ENCODE assay signal across 23 cellular contexts in genomic region chr10:77581738-77582137, GRCh38. TPM values are rescaled to one million over a fixed set of nuclear protein-coding genes. Genes with fewer than 3 reads are reported as not detected.
"Had no signal": no experiment of that assay in that cellular context is flagged by ENCODE, and none has a peak within 500 bp of the region (broad histone marks: within the 10 kb centered on the region; RNA-seq: fewer than 3 reads in every experiment).

No MANE protein-coding gene starts in this region.

- H3K27ac Mint-ChIP-seq: activated naive CD4-positive, alpha-beta T cell treated with anti-CD3 and anti-CD28 coated beads, Interleukin-2, amount 10 ng/mL, durations not matched to agents 7 days and 5 days; activated naive CD8-positive, alpha-beta T cell treated with anti-CD3 and anti-CD28 coated beads for 36 hours; activated T-helper 17 cell treated with anti-CD3 and anti-CD28 coated beads, Interleukin-2, amount 50 U/mL, for 72 hours; T-helper 1 cell treated with Interleukin-12 subunit alpha and Interleukin-12 subunit beta and Interleukin-4 antibody, amounts not matched to agents 30 μg/mL and 1 μg/mL, for 36 hours had no signal

- H3K27ac ChIP-seq: cardiac muscle cell had no signal

- H3K36me3 ChIP-seq: brain microvascular endothelial cell, cardiac muscle cell had no signal

- H3K4me3 Mint-ChIP-seq: activated CD8-positive, alpha-beta memory T cell treated with anti-CD3 and anti-CD28 coated beads, Interleukin-2, amount 10 ng/mL, durations not matched to agents 7 days and 5 days; activated naive CD4-positive, alpha-beta T cell treated with anti-CD3 and anti-CD28 coated beads, Interleukin-2, amount 10 ng/mL, durations not matched to agents 7 days and 5 days; activated naive CD8-positive, alpha-beta T cell treated with anti-CD3 and anti-CD28 coated beads for 36 hours; activated T-helper 17 cell treated with anti-CD3 and anti-CD28 coated beads, Interleukin-2, amount 50 U/mL, for 72 hours; T-helper 1 cell treated with Interleukin-12 subunit alpha and Interleukin-12 subunit beta and Interleukin-4 antibody, amounts not matched to agents 30 μg/mL and 1 μg/mL, for 36 hours had no signal

- H3K27me3 ChIP-seq: brain microvascular endothelial cell, cardiac muscle cell, MG63 had no signal

- H3K9me3 Mint-ChIP-seq: activated naive CD4-positive, alpha-beta T cell treated with anti-CD3 and anti-CD28 coated beads, Interleukin-2, amount 10 ng/mL, durations not matched to agents 7 days and 5 days; activated naive CD8-positive, alpha-beta T cell treated with anti-CD3 and anti-CD28 coated beads for 36 hours; activated T-helper 17 cell treated with anti-CD3 and anti-CD28 coated beads, Interleukin-2, amount 50 U/mL, for 72 hours; T-helper 1 cell treated with Interleukin-12 subunit alpha and Interleukin-12 subunit beta and Interleukin-4 antibody, amounts not matched to agents 30 μg/mL and 1 μg/mL, for 36 hours had no signal

- H3K9me3 ChIP-seq: MG63 had no signal

- H3K4me3 ChIP-seq: cardiac muscle cell, MG63 had no signal

- H3K36me3 Mint-ChIP-seq: activated CD8-positive, alpha-beta memory T cell treated with anti-CD3 and anti-CD28 coated beads, Interleukin-2, amount 10 ng/mL, durations not matched to agents 7 days and 5 days; activated naive CD4-positive, alpha-beta T cell treated with anti-CD3 and anti-CD28 coated beads, Interleukin-2, amount 10 ng/mL, durations not matched to agents 7 days and 5 days; activated naive CD8-positive, alpha-beta T cell treated with anti-CD3 and anti-CD28 coated beads for 36 hours had no signal

- H3K27me3 Mint-ChIP-seq: activated naive CD4-positive, alpha-beta T cell treated with anti-CD3 and anti-CD28 coated beads, Interleukin-2, amount 10 ng/mL, durations not matched to agents 7 days and 5 days; activated naive CD8-positive, alpha-beta T cell treated with anti-CD3 and anti-CD28 coated beads for 36 hours had no signal

- H3K4me1 Mint-ChIP-seq: activated naive CD8-positive, alpha-beta T cell treated with anti-CD3 and anti-CD28 coated beads for 36 hours had no signal

- ATAC-seq: activated CD4-positive, CD25-positive, alpha-beta regulatory T cell treated with anti-CD3 and anti-CD28 coated beads, Interleukin-2, amount 50 U/mL, for 24 hours; activated CD8-positive, alpha-beta memory T cell treated with anti-CD3 and anti-CD28 coated beads, Interleukin-2, amount 10 ng/mL, durations not matched to agents 7 days and 5 days; activated T-helper 17 cell treated with anti-CD3 and anti-CD28 coated beads, Interleukin-2, amount 50 U/mL, for 72 hours had no signal

- DNase-seq: activated CD4-positive, alpha-beta T cell treated with anti-CD3 and anti-CD28 coated beads for 4 hours; activated CD8-positive, alpha-beta memory T cell treated with anti-CD3 and anti-CD28 coated beads, Interleukin-2, amount 10 ng/mL, durations not matched to agents 7 days and 5 days; activated gamma-delta T cell; activated naive CD4-positive, alpha-beta T cell treated with anti-CD3 and anti-CD28 coated beads, Interleukin-2, amount 10 ng/mL, durations not matched to agents 7 days and 5 days; activated naive CD8-positive, alpha-beta T cell treated with anti-CD3 and anti-CD28 coated beads for 36 hours; activated T-cell treated with anti-CD3 and anti-CD28 coated beads, Interleukin-2, amount 50 U/mL, for 48 hours; brain microvascular endothelial cell; cerebellar nuclear complex; MG63; MV-4-11; NCI-H1092 treated with DMSO at 0.1 percent for 48 hours; NCI-H1417 treated with DMSO at 0.1 percent for 48 hours; NCI-H1694 treated with DMSO at 0.1 percent for 48 hours; NCI-H2029 treated with DMSO at 0.1 percent for 48 hours; NCI-H345; NCI-H510A; NCI-H69; SHP77 had no signal

RNA-seq across cellular contexts. Expression of gene KCNMA1, which starts 55.9 kb away (rescaled TPM):
- total RNA-seq: activated naive CD8-positive, alpha-beta T cell treated with anti-CD3 and anti-CD28 coated beads for 36 hours; SK-MEL-5 had no signal
